ENCODE assay signal across 1 cellular context in the genomic region with DNA sequence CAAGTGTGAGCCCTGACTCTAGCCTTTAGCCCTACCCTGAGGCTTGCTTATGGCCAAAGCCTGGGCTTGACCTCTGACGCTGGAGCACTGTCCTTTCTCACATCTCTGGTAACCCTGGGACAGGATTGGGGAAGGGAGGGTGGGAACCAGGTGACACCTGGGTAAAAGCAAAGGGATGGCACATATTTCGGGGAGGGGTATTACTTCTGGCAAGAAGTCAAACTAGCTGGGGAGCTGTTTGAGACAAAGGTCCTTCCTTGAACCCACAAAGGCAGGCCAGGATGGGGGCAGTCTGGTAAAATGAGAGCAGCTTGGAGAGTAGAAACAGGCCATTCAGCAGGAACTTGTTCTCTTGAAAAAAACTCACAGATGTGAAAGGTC.
TF ChIP-seq lines count a peak whose summit lies in the region.

No MANE protein-coding gene starts in this region.

TF ChIP-seq in SK-N-SH, 30 proteins besides CTCF, POLR2A, EP300 and RAD21:
- TF ChIP-seq FOSL2 (IDR thresholded peaks at IDR 0.05; ENCODE audit: borderline replicate concordance, low read depth), result no peak
- no peak for TF ChIP-seq FOXJ3 (CRISPR knock-in tag; IDR thresholded peaks at IDR 0.05)
- TF ChIP-seq, protein P1, sequence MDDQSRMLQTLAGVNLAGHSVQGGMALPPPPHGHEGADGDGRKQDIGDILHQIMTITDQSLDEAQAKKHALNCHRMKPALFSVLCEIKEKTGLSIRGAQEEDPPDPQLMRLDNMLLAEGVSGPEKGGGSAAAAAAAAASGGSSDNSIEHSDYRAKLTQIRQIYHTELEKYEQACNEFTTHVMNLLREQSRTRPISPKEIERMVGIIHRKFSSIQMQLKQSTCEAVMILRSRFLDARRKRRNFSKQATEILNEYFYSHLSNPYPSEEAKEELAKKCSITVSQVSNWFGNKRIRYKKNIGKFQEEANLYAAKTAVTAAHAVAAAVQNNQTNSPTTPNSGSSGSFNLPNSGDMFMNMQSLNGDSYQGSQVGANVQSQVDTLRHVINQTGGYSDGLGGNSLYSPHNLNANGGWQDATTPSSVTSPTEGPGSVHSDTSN (IDR thresholded peaks at IDR 0.05), result no peak
- TF ChIP-seq JUND (IDR thresholded peaks at IDR 0.05), result no peak
- TF ChIP-seq YY1 (IDR thresholded peaks at IDR 0.05; ENCODE audit: low read depth), result no peak
- TF ChIP-seq GATA2 (CRISPR knock-in tag; IDR thresholded peaks at IDR 0.05), result no peak
- no peak for TF ChIP-seq RXRA (IDR thresholded peaks at IDR 0.05; ENCODE audit: borderline replicate concordance, low read depth)
- TF ChIP-seq SMC3 (IDR thresholded peaks at IDR 0.05; ENCODE audit: low read depth, low read length), result no peak
- no peak for TF ChIP-seq ELF1 (IDR thresholded peaks at IDR 0.05)
- TF ChIP-seq NFIC (IDR thresholded peaks at IDR 0.05; ENCODE audit: borderline replicate concordance), result no peak
- TF ChIP-seq, protein P2, sequence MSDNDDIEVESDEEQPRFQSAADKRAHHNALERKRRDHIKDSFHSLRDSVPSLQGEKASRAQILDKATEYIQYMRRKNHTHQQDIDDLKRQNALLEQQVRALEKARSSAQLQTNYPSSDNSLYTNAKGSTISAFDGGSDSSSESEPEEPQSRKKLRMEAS (IDR thresholded peaks at IDR 0.05; ENCODE audit: low read depth), result no peak
- TF ChIP-seq NRF1 (IDR thresholded peaks at IDR 0.05; ENCODE audit: low read depth, low read length), result no peak
- no peak for TF ChIP-seq GABPA (IDR thresholded peaks at IDR 0.05; ENCODE audit: low read depth)
- TF ChIP-seq MEF2A (IDR thresholded peaks at IDR 0.05; ENCODE audit: borderline replicate concordance, low read depth), result no peak
- TF ChIP-seq TCF12 (IDR thresholded peaks at IDR 0.05), result no peak
